Comparison of ENCODE assay signal across 9 cellular contexts in the genomic region with DNA sequence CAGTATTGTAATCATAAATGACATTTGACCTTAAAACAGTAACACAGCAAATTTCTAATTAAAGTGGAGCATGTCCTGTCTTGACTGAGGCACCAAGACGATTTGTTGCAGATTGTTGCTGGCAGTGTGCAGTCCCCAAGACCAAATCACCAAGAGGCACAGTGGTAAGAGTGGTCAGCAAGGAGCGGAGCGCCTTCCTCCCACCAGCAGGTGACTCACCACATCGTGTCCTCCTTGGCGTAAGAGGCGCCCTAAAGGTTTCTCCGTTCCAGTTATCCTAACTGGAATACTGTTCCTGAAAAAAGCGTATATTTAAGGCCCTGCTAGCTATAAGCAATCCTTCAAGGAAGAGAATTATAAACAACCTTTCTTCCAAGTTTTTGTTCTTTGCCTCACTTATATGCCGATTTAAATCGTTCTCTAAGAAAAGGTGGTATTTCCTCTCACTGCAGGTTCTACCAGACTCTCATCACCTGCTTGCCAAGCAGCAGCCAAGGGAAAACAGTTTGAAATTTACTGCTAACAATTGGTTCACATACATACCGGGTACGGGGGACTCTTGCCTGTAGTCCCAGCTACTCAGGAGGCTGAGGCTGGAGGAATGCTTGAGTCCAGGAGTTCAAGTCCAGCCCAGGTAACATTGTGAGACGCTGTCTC. TPM values are rescaled to one million over a fixed set of nuclear protein-coding genes. Genes with fewer than 3 reads are reported as not detected.
DNase-seq lines count a peak whose midpoint lies in the region; ATAC-seq and TF ChIP-seq lines count a peak whose summit lies in the region.
"Had no signal": no experiment of that assay in that cellular context is flagged by ENCODE, and none has a peak within 500 bp of the region (broad histone marks: within the 10 kb centered on the region; RNA-seq: fewer than 3 reads in every experiment).

No MANE protein-coding gene starts in this region.

- H3K4me3 Mint-ChIP-seq in MCF 10A (ENCODE audit: unreplicated experiment), result no peak overlapping the region
- peak overlapping the region; percentile 78 for H3K4me3 Mint-ChIP-seq in activated naive CD8-positive, alpha-beta T cell treated with anti-CD3 and anti-CD28 coated beads for 36 hours

- dilution Hi-C loops in IMR-90 (cut with HindIII; ENCODE audit: low sequenced_read_pairs, unreplicated experiment), result no loop called here

- H2BK120ac ChIP-seq in IMR-90 (ENCODE audit: low read depth, low read length), result no peak overlapping the region

- H3K18ac ChIP-seq in IMR-90 (ENCODE audit: low read depth, low read length), result no peak overlapping the region

- no peak overlapping the region for H3K27ac Mint-ChIP-seq in MCF 10A (ENCODE audit: low read depth, unreplicated experiment)
- H3K27ac Mint-ChIP-seq in activated naive CD8-positive, alpha-beta T cell treated with anti-CD3 and anti-CD28 coated beads for 36 hours, result peak overlapping the region; percentile 93

- no peak overlapping the region for H3K4ac ChIP-seq in IMR-90 (ENCODE audit: low read depth, low read length)

- no peaks in the 10 kb centered on the region for H3K9me3 Mint-ChIP-seq in MCF 10A (ENCODE audit: unreplicated experiment)
- peaks cover 4% of the 10 kb centered on the region for H3K9me3 Mint-ChIP-seq in activated naive CD8-positive, alpha-beta T cell treated with anti-CD3 and anti-CD28 coated beads for 36 hours

- H2BK20ac ChIP-seq in IMR-90 (ENCODE audit: low read depth, low read length), result no peak overlapping the region

- no peaks in the 10 kb centered on the region for H3K27me3 Mint-ChIP-seq in MCF 10A (ENCODE audit: insufficient read depth, unreplicated experiment)
- H3K27me3 Mint-ChIP-seq in activated naive CD8-positive, alpha-beta T cell treated with anti-CD3 and anti-CD28 coated beads for 36 hours, result no peaks in the 10 kb centered on the region

- H4K5ac ChIP-seq in IMR-90 (ENCODE audit: low read depth, low read length), result no peak overlapping the region

- H3K36me3 Mint-ChIP-seq in MCF 10A (ENCODE audit: insufficient read depth, unreplicated experiment), result no peaks in the 10 kb centered on the region
- H3K36me3 Mint-ChIP-seq in activated naive CD8-positive, alpha-beta T cell treated with anti-CD3 and anti-CD28 coated beads for 36 hours, result peaks cover 4% of the 10 kb centered on the region

- no peak for TF ChIP-seq RAD21 in IMR-90 (IDR thresholded peaks at IDR 0.05; ENCODE audit: low read length)

- H3K14ac ChIP-seq in IMR-90 (replicated peaks; ENCODE audit: low read depth, low read length), result no peak overlapping the region

- no peak overlapping the region for H2AK5ac ChIP-seq in IMR-90 (ENCODE audit: low read depth, low read length)

- H3K56ac ChIP-seq in IMR-90 (ENCODE audit: extremely low read depth, insufficient read depth, low read length), result no peak overlapping the region

- H3K4me2 ChIP-seq in IMR-90 (ENCODE audit: low read depth, low read length), result no peak overlapping the region

- H3K4me3 ChIP-seq in breast epithelium (no peak overlapping the region), IMR-90 (ENCODE audit: insufficient read depth, low read depth, low read length) (no peak overlapping the region), thymus (ENCODE audit: low read length) (no peak overlapping the region)

- no peaks in the 10 kb centered on the region for H4K20me1 ChIP-seq in IMR-90 (ENCODE audit: insufficient read depth, low read length)

- H3K79me1 ChIP-seq in IMR-90 (ENCODE audit: low read depth in 1 of 2, low read length in 2 of 2), result no peaks in the 10 kb centered on the region

- no peaks in the 10 kb centered on the region for H3K9me3 ChIP-seq in breast epithelium
- H3K9me3 ChIP-seq in IMR-90 (ENCODE audit: control insufficient read depth, insufficient read depth, low read length), result no peaks in the 10 kb centered on the region
- no peaks in the 10 kb centered on the region for H3K9me3 ChIP-seq in thymus (ENCODE audit: control insufficient read depth)

- peak overlapping the region; percentile 37 for H2AFZ ChIP-seq in IMR-90 (replicated peaks; ENCODE audit: low read length, poor library complexity)

- ATAC-seq in IMR-90 (ENCODE audit: low read depth) (no peak), HG03521 (IDR thresholded peaks at IDR 0.05; ENCODE audit: unreplicated experiment) (no peak), GM19324 (IDR thresholded peaks at IDR 0.05; ENCODE audit: low FRiP score, unreplicated experiment) (no peak), HG02852 (IDR thresholded peaks at IDR 0.05; ENCODE audit: unreplicated experiment) (no peak)

- no peaks in the 10 kb centered on the region for H3K4me1 ChIP-seq in breast epithelium
- no peaks in the 10 kb centered on the region; the same call in 1 of the 2 replicates for H3K4me1 ChIP-seq in IMR-90 (ENCODE audit: control insufficient read depth, insufficient read depth, low read length)
- H3K4me1 ChIP-seq in thymus (ENCODE audit: control insufficient read depth, insufficient read depth, low read length), result peaks cover 46% of the 10 kb centered on the region

- peak; percentile 57 for DNase-seq in MCF 10A (ENCODE audit: unreplicated experiment)
- DNase-seq in breast epithelium (ENCODE audit: low spot score in 2 of 2), result no peak
- DNase-seq in IMR-90, result no peak
- DNase-seq in activated naive CD8-positive, alpha-beta T cell treated with anti-CD3 and anti-CD28 coated beads for 36 hours, result no peak
- DNase-seq: COR-L47 had no signal

- no peak overlapping the region for H4K8ac ChIP-seq in IMR-90 (ENCODE audit: low read depth in 2 of 2, low read length in 2 of 2)

- in situ Hi-C loops in IMR-90 (cut with MboI; ENCODE audit: low sequenced_read_pairs), result no loop called here

- WGBS in IMR-90 (ENCODE audit: extremely low coverage in 2 of 2, insufficient read length in 1 of 2), 2 experiments, result 72% methylated on average over 2 of the region's 13 CpGs; no CpG with 5 or more reads in 1 of the 2 experiments
- 52% methylated on average over 13 of the region's 13 CpGs for WGBS in thymus

- TF ChIP-seq POLR2A in breast epithelium (IDR thresholded peaks at IDR 0.05) (no peak), IMR-90 (IDR thresholded peaks at IDR 0.05; ENCODE audit: low read depth, low read length) (no peak)

- TF ChIP-seq CTCF in MCF 10A (IDR thresholded peaks at IDR 0.05; ENCODE audit: unreplicated experiment) (no peak), breast epithelium (IDR thresholded peaks at IDR 0.05) (no peak), IMR-90 (conservative IDR thresholded peaks at IDR 0.05; ENCODE audit: low read depth, low read length) (no peak)

- BruUV-seq in MCF 10A (replicated peaks; lab: Mats Ljungman, UMichigan) (no TSS peak), IMR-90 (replicated peaks; lab: Mats Ljungman, UMichigan) (no TSS peak)

- H4K91ac ChIP-seq in IMR-90 (ENCODE audit: insufficient read depth, low read depth, low read length), result no peak overlapping the region

- H3K27me3 ChIP-seq in breast epithelium, result no peaks in the 10 kb centered on the region
- peaks cover 2% of the 10 kb centered on the region; the same call in 1 of the 2 replicates for H3K27me3 ChIP-seq in IMR-90 (ENCODE audit: control insufficient read depth, insufficient read depth, low read length)
- no peaks in the 10 kb centered on the region for H3K27me3 ChIP-seq in thymus (ENCODE audit: control insufficient read depth, insufficient read depth)

- H2BK15ac ChIP-seq in IMR-90 (ENCODE audit: low read depth, low read length), result no peak overlapping the region

- intact Hi-C loops in MCF 10A (cut with micrococcal nuclease), result no loop called here
- intact Hi-C loops in breast epithelium (cut with DNase I; ENCODE audit: low total_unique reads), result no loop called here
- intact Hi-C loops in IMR-90 (cut with micrococcal nuclease), result loop anchor here (2.0 kb wide), 1 partner anchor 63 kb away; no protein-coding TSS in a partner anchor

- H3K36me3 ChIP-seq in breast epithelium (no peaks in the 10 kb centered on the region), IMR-90 (ENCODE audit: control insufficient read depth, insufficient read depth, low read length) (no peaks in the 10 kb centered on the region), thymus (ENCODE audit: control insufficient read depth, insufficient read depth) (no peaks in the 10 kb centered on the region)

- no peak overlapping the region for H2BK5ac ChIP-seq in IMR-90 (ENCODE audit: low read depth, low read length, poor library complexity, severe bottlenecking)

- H3K27ac ChIP-seq in breast epithelium, result no peak overlapping the region
- no peak overlapping the region for H3K27ac ChIP-seq in IMR-90 (ENCODE audit: insufficient read depth, low read length)
- peak overlapping the region; percentile 91 for H3K27ac ChIP-seq in thymus (ENCODE audit: low read depth)

- H3K9me1 ChIP-seq in IMR-90 (ENCODE audit: insufficient read depth, low read length), result no peaks in the 10 kb centered on the region; the same call in 1 of the 2 replicates

- CTCF ChIA-PET in MCF 10A (lab: Yijun Ruan, JAX), result interaction anchor here (0.5 to 3.2 kb wide), 12 partner anchors 9 to 1655 kb away, joined by 3 to 11 read pairs (median 4); a partner anchor contains a TSS
- CTCF ChIA-PET in IMR-90 (lab: Yijun Ruan, JAX), result interaction anchor here (0.6 kb wide), 2 partner anchors 49 to 51 kb away, joined by 3 to 6 read pairs; no protein-coding TSS in a partner anchor

- no peak overlapping the region for H2AK9ac ChIP-seq in IMR-90 (replicated peaks; ENCODE audit: low read depth, low read length, poor library complexity)

- no peak overlapping the region for H3K9ac ChIP-seq in IMR-90 (ENCODE audit: low read depth, low read length)

- no peak overlapping the region for H3K23ac ChIP-seq in IMR-90 (ENCODE audit: low read depth, low read length)

- POLR2A ChIA-PET in MCF 10A (lab: Yijun Ruan, JAX) (interaction anchor here (1.4 kb wide), 1 partner anchor 11 kb away, joined by 4 read pairs; a partner anchor contains a TSS), IMR-90 (lab: Charles Lee; ENCODE audit: unreplicated experiment) (no interaction called here)

- no peaks in the 10 kb centered on the region for H3K4me1 Mint-ChIP-seq in MCF 10A (ENCODE audit: insufficient read depth, unreplicated experiment)
- peaks cover 38% of the 10 kb centered on the region for H3K4me1 Mint-ChIP-seq in activated naive CD8-positive, alpha-beta T cell treated with anti-CD3 and anti-CD28 coated beads for 36 hours

RNA-seq across cellular contexts. Expression of a gene that starts 10.7 kb away (rescaled TPM):
- 80.8 and 83.0 TPM in 2 replicates for total RNA-seq in MCF 10A (2022)
- total RNA-seq in breast epithelium, result 10 to 100 TPM; 43.7 to 70.8 (median 68.2) TPM
- total RNA-seq in IMR-90 (2012; rRNA removed), result 19.4 and 20.6 TPM in 2 replicates
- 50.6 and 59.7 TPM in 2 replicates for polyA plus RNA-seq in IMR-90 (2012; rRNA removed)
- 56.1 and 62.3 TPM in 2 replicates for polyA plus RNA-seq in IMR-90 (2012; cell fraction: cytosol; rRNA removed)
- polyA plus RNA-seq in IMR-90 (2012; cell fraction: nucleus; rRNA removed; ENCODE audit: low replicate concordance), result 76.7 and 123 TPM in 2 replicates
- 10 to 100 TPM; 54.7 to 55.1 TPM for total RNA-seq in activated naive CD8-positive, alpha-beta T cell treated with anti-CD3 and anti-CD28 coated beads for 36 hours
- 97.0 TPM for polyA plus RNA-seq in thymus

RNA-seq across cellular contexts. Expression of a gene that starts 16.5 kb away (rescaled TPM):
- total RNA-seq in MCF 10A (2022) (not detected in 2 replicates), breast epithelium (100 to 1,000 TPM; 156 to 297 (median 267) TPM), IMR-90 (2012; rRNA removed) (not detected in 2 replicates)
- polyA plus RNA-seq in IMR-90 (2012; rRNA removed) (1.4 and 1.6 TPM in 2 replicates), thymus (21.9 TPM)
- polyA plus RNA-seq in IMR-90 (2012; cell fraction: cytosol; rRNA removed), result 1.7 and 2.1 TPM in 2 replicates
- 1.0 and 2.4 TPM in 2 replicates for polyA plus RNA-seq in IMR-90 (2012; cell fraction: nucleus; rRNA removed; ENCODE audit: low replicate concordance)
- total RNA-seq in activated naive CD8-positive, alpha-beta T cell treated with anti-CD3 and anti-CD28 coated beads for 36 hours, result not detected

RNA-seq across cellular contexts. Expression of a gene that starts 21.2 kb away (rescaled TPM):
- total RNA-seq in MCF 10A (2022), result 1.7 and 2.0 TPM in 2 replicates
- total RNA-seq in breast epithelium, result 1 to 10 TPM; 1.9 to 5.7 (median 4.6) TPM
- total RNA-seq in IMR-90 (2012; rRNA removed), result 1.4 TPM in 2 replicates
- polyA plus RNA-seq in IMR-90 (2012; rRNA removed), result 2.6 and 4.0 TPM in 2 replicates
- 2.1 and 5.8 TPM in 2 replicates for polyA plus RNA-seq in IMR-90 (2012; cell fraction: cytosol; rRNA removed)
- 2.2 and 7.1 TPM in 2 replicates for polyA plus RNA-seq in IMR-90 (2012; cell fraction: nucleus; rRNA removed; ENCODE audit: low replicate concordance)
- 1 to 10 TPM; 3.7 to 4.0 TPM for total RNA-seq in activated naive CD8-positive, alpha-beta T cell treated with anti-CD3 and anti-CD28 coated beads for 36 hours
- polyA plus RNA-seq in thymus, result 6.6 TPM

RNA-seq across cellular contexts. Expression of a gene that starts 34.6 kb away (rescaled TPM):
- total RNA-seq in MCF 10A (2022) (3.5 and 3.6 TPM in 2 replicates), breast epithelium (10 to 100 TPM in 2 of 3 donors, 1 to 10 TPM in 1; 5.0 to 54.0 (median 30.2) TPM), IMR-90 (2012; rRNA removed) (not detected in 2 replicates)
- polyA plus RNA-seq in IMR-90 (2012; rRNA removed) (not detected in 2 replicates), thymus (2.9 TPM)
- polyA plus RNA-seq in IMR-90 (2012; cell fraction: cytosol; rRNA removed), result not detected in 2 replicates
- polyA plus RNA-seq in IMR-90 (2012; cell fraction: nucleus; rRNA removed; ENCODE audit: low replicate concordance), result 0.02 TPM in 1 of 2 replicates, not detected in the other
- 1 to 10 TPM; 2.8 to 3.4 TPM for total RNA-seq in activated naive CD8-positive, alpha-beta T cell treated with anti-CD3 and anti-CD28 coated beads for 36 hours

RNA-seq across cellular contexts. Expression of a gene that starts 34.7 kb away (rescaled TPM):
- total RNA-seq in MCF 10A (2022) (8.4 and 10.1 TPM in 2 replicates), breast epithelium (10 to 100 TPM in 2 of 3 donors, 1 to 10 TPM in 1; 8.0 to 23.4 (median 15.4) TPM), IMR-90 (2012; rRNA removed) (not detected in 2 replicates)
- polyA plus RNA-seq in IMR-90 (2012; rRNA removed) (0.06 and 0.07 TPM in 2 replicates), thymus (11.3 TPM)
- polyA plus RNA-seq in IMR-90 (2012; cell fraction: cytosol; rRNA removed), result 0.07 TPM in 1 of 2 replicates, not detected in the other
- polyA plus RNA-seq in IMR-90 (2012; cell fraction: nucleus; rRNA removed; ENCODE audit: low replicate concordance), result not detected in 2 replicates
- 10 to 100 TPM; 23.5 to 26.1 TPM for total RNA-seq in activated naive CD8-positive, alpha-beta T cell treated with anti-CD3 and anti-CD28 coated beads for 36 hours

Comparison
In these comparisons a context has a peak if more than half of its experiments do, and no peak if none do; other contexts are left out.
1. RNA of a gene that starts 16.5 kb away (total RNA-seq): 156 to 297 TPM in breast epithelium; not detected in IMR-90, not detected in MCF 10A and not detected in activated naive CD8-positive, alpha-beta T cell treated with anti-CD3 and anti-CD28 coated beads for 36 hours; every median in the first group is over 100 times any median in the second.